In genomic region chr19:45440259-45440638, GRCh38 we compare ENCODE assay signal across 8 cellular contexts. TPM values are rescaled to one million over a fixed set of nuclear protein-coding genes. Genes with fewer than 3 reads are reported as not detected.
DNase-seq lines count a peak whose midpoint lies in the region; ATAC-seq and TF ChIP-seq lines count a peak whose summit lies in the region.

No MANE protein-coding gene starts in this region.

- TF ChIP-seq CTCF in AG04450 (IDR thresholded peaks at IDR 0.05; ENCODE audit: low read depth, low read length) = no peak
- no peak for TF ChIP-seq CTCF in coronary artery (IDR thresholded peaks at IDR 0.05)

- peak overlapping the region; percentile 69 for H2AFZ ChIP-seq in Karpas-422 (ENCODE audit: low read length)

- no peaks in the 10 kb centered on the region for H3K36me3 ChIP-seq in Karpas-422 (ENCODE audit: insufficient read depth, low read length)

- H3K9me2 ChIP-seq in Karpas-422 (replicated peaks; ENCODE audit: insufficient read depth, low read length) = no peaks in the 10 kb centered on the region

- no peak for ATAC-seq in naive B cell (ENCODE audit: low read depth in 2 of 2)
- no peak for ATAC-seq in GM18520 (IDR thresholded peaks at IDR 0.05; ENCODE audit: unreplicated experiment)
- no peak for ATAC-seq in GM18873 (IDR thresholded peaks at IDR 0.05; ENCODE audit: low FRiP score, unreplicated experiment)

- H3K27me3 ChIP-seq in AG04450 (ENCODE audit: control insufficient read depth, insufficient read depth, low read length) (no peaks in the 10 kb centered on the region), Karpas-422 (ENCODE audit: low read length) (no peaks in the 10 kb centered on the region)

- no peaks in the 10 kb centered on the region for H4K20me1 ChIP-seq in Karpas-422 (ENCODE audit: insufficient read depth, low read depth, low read length)

- H3K4me3 ChIP-seq in AG04450 (ENCODE audit: low read depth, low read length) = peak overlapping the region; percentile 62
- peak overlapping the region; percentile 74 for H3K4me3 ChIP-seq in Karpas-422 (ENCODE audit: low read length)
- peak overlapping the region; percentile 89 for H3K4me3 ChIP-seq in coronary artery

- no peaks in the 10 kb centered on the region for H3K27me3 Mint-ChIP-seq in naive B cell

- H3K9me3 ChIP-seq in AG04450 (ENCODE audit: control insufficient read depth, insufficient read depth, low read length) (no peaks in the 10 kb centered on the region), Karpas-422 (ENCODE audit: low read length) (no peaks in the 10 kb centered on the region)

- DNase-seq in AG04450 (ENCODE audit: low read depth, low spot score) = no peak
- DNase-seq in Karpas-422 = peak; percentile 58
- no peak for DNase-seq in coronary artery (ENCODE audit: low spot score)
- DNase-seq in naive B cell = no peak
- no peak for DNase-seq in DMS79 (lab: John Stamatoyannopoulos, UW)
- DNase-seq in OCI-M1 (lab: John Stamatoyannopoulos, UW) = no peak

- CTCF ChIA-PET in AG04450 (lab: Charles Lee) = interaction anchor here (0.6 to 5.9 kb wide), 13 partner anchors 9 to 198 kb away, joined by 3 to 224 read pairs (median 9); partner anchors contain the start of gene FOSB

- POLR2A ChIA-PET in AG04450 (lab: Yijun Ruan, JAX) = interaction anchor here (1.1 to 1.8 kb wide), 3 partner anchors 28 to 39 kb away, joined by 5 to 30 read pairs (median 9); partner anchors contain the start of gene FOSB

- H3K79me2 ChIP-seq in Karpas-422 (ENCODE audit: low read length) = no peaks in the 10 kb centered on the region

- no peaks in the 10 kb centered on the region for H3K9me3 Mint-ChIP-seq in naive B cell

- peak overlapping the region; percentile 72 for H3K9ac ChIP-seq in Karpas-422 (ENCODE audit: low read length)

- no peak overlapping the region for H3K27ac ChIP-seq in AG04450 (ENCODE audit: low read depth, low read length)
- H3K27ac ChIP-seq in Karpas-422 (ENCODE audit: low read length) = peak overlapping the region; percentile 75
- peak overlapping the region; percentile 96 to 99 for H3K27ac ChIP-seq in coronary artery

- peaks cover 46% of the 10 kb centered on the region for H3K4me1 ChIP-seq in Karpas-422 (ENCODE audit: low read length)

- peak overlapping the region; percentile 82 to 96 (median 94) for H3K27ac Mint-ChIP-seq in naive B cell

- peak overlapping the region; percentile 54 to 89 (median 82) for H3K4me3 Mint-ChIP-seq in naive B cell

- H3K4me2 ChIP-seq in Karpas-422 (ENCODE audit: low read depth, low read length, poor library complexity, severe bottlenecking) = peak overlapping the region; percentile 72

- H3K4me1 Mint-ChIP-seq in naive B cell = peaks cover 35 to 43% (median 40%) of the 10 kb centered on the region in 3 donors

- H3K36me3 Mint-ChIP-seq in naive B cell = no peaks in the 10 kb centered on the region

RNA-seq across cellular contexts. Expression of gene ERCC1, which starts 16.5 kb away (rescaled TPM):
- polyA plus RNA-seq in AG04450 (2011; rRNA removed) = 75.8 and 113 TPM in 2 replicates
- polyA minus RNA-seq in AG04450 (2011; rRNA and poly(A)+ RNA removed) = 85.5 and 126 TPM in 2 replicates
- 121 and 175 TPM in 2 replicates for total RNA-seq in Karpas-422 (2014; rRNA removed; shearing (Covaris generic); ENCODE audit: low replicate concordance)
- polyA plus RNA-seq in naive B cell (ENCODE audit: low read depth in 6 of 6) = 10 to 100 TPM; 40.0 to 91.4 (median 46.2) TPM

RNA-seq across cellular contexts. Expression of gene FOSB, which starts 27.5 kb away (rescaled TPM):
- 1.3 and 1.7 TPM in 2 replicates for polyA plus RNA-seq in AG04450 (2011; rRNA removed)
- 12.2 and 19.2 TPM in 2 replicates for polyA minus RNA-seq in AG04450 (2011; rRNA and poly(A)+ RNA removed)
- 2.5 and 4.0 TPM in 2 replicates for total RNA-seq in Karpas-422 (2014; rRNA removed; shearing (Covaris generic); ENCODE audit: low replicate concordance)
- polyA plus RNA-seq in naive B cell (ENCODE audit: low read depth in 6 of 6) = 100 to 1,000 TPM in 1 of 6 donors, 10 to 100 TPM in 5; 26.6 to 110 (median 82.1) TPM

RNA-seq across cellular contexts. Expression of gene POLR1G, which starts 33.8 kb away (rescaled TPM):
- polyA plus RNA-seq in AG04450 (2011; rRNA removed) (3.0 and 3.2 TPM in 2 replicates), naive B cell (ENCODE audit: low read depth in 6 of 6) (1 to 10 TPM in 5 of 6 donors, under 1 TPM in 1; 0.49 to 8.5 (median 3.0) TPM)
- 2.4 and 3.1 TPM in 2 replicates for polyA minus RNA-seq in AG04450 (2011; rRNA and poly(A)+ RNA removed)
- total RNA-seq in Karpas-422 (2014; rRNA removed; shearing (Covaris generic); ENCODE audit: low replicate concordance) = 6.6 and 10.5 TPM in 2 replicates

RNA-seq across cellular contexts. Expression of gene PPP1R13L, which starts 35.4 kb away (rescaled TPM):
- polyA plus RNA-seq in AG04450 (2011; rRNA removed) = 2.4 and 5.1 TPM in 2 replicates
- polyA minus RNA-seq in AG04450 (2011; rRNA and poly(A)+ RNA removed) = 2.5 and 4.3 TPM in 2 replicates
- 1.0 and 1.1 TPM in 2 replicates for total RNA-seq in Karpas-422 (2014; rRNA removed; shearing (Covaris generic); ENCODE audit: low replicate concordance)
- 1 to 10 TPM in 4 of 6 donors, under 1 TPM in 1, not detected in 1; 0.29 to 4.3 (median 2.5) TPM for polyA plus RNA-seq in naive B cell (ENCODE audit: low read depth in 6 of 6)

RNA-seq across cellular contexts. Expression of gene RTN2, which starts 56.6 kb away (rescaled TPM):
- polyA plus RNA-seq in AG04450 (2011; rRNA removed) (13.6 and 15.5 TPM in 2 replicates), naive B cell (ENCODE audit: low read depth in 6 of 6) (under 1 TPM in 3 of 6 donors, not detected in 3; 0.28 to 0.58 (median 0.47) TPM)
- polyA minus RNA-seq in AG04450 (2011; rRNA and poly(A)+ RNA removed) = 9.9 and 17.8 TPM in 2 replicates
- 3.1 and 4.6 TPM in 2 replicates for total RNA-seq in Karpas-422 (2014; rRNA removed; shearing (Covaris generic); ENCODE audit: low replicate concordance)

Comparison
In these comparisons a context has a peak if more than half of its experiments do, and no peak if none do; other contexts are left out.
1. RNA of gene FOSB, which starts 27.5 kb away (polyA plus RNA-seq): 26.6 to 110 TPM in naive B cell; 1.3 to 1.7 TPM in AG04450; every median in the first group is over 10 times any median in the second.
2. Peak in every context shown above with its lines, with median percentiles within 50 percentile points of each other: H3K4me3 ChIP-seq.